Comparison of ENCODE assay signal across 21 cellular contexts in the genomic region with DNA sequence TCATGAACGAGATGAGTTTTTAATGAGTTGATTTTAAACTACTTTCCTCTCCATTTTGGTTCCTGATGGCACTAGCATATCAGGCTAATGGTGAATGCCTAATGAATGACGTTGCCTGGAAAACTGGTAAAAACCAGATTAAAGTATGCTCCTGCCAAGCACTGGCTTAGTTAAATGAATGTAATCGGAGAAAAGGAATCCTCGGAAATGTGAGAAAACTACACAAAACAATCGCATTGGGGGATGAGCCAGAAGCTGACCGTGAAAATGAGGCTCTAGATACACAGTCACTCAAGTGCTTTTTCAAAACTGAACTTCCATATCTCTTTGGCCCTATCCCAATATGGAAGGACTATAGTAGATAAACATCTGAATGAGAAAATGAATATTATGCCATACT.
"Had no signal": no experiment of that assay in that cellular context is flagged by ENCODE, and none has a peak within 500 bp of the region (broad histone marks: within the 10 kb centered on the region; RNA-seq: fewer than 3 reads in every experiment).

No MANE protein-coding gene starts in this region.

- H3K27ac ChIP-seq: esophagus muscularis mucosa, gastroesophageal sphincter, heart left ventricle, left lung, ovary, spleen, thoracic aorta, upper lobe of left lung had no signal

- H3K4me3 Mint-ChIP-seq: activated naive CD4-positive, alpha-beta T cell treated with anti-CD3 and anti-CD28 coated beads for 36 hours; activated T-cell treated with anti-CD3 and anti-CD28 coated beads, Interleukin-2, amount 50 U/mL, for 4 hours; mesothelial cell of epicardium; neural crest cell; stimulated activated memory B cell treated with anti-CD40 and anti-IgM and Interleukin-4, amounts not matched to agents 10 μg/mL and 1 μg/mL and 100 μg/mL, for 72 hours; T-helper 1 cell treated with Interleukin-12 subunit alpha and Interleukin-12 subunit beta and Interleukin-4 antibody, amounts not matched to agents 30 μg/mL and 1 μg/mL, for 36 hours had no signal

- DNase-seq: activated CD4-positive, alpha-beta T cell treated with anti-CD3 and anti-CD28 coated beads, Interleukin-2, amount 50 U/mL, for 1 hour; activated CD8-positive, alpha-beta memory T cell treated with anti-CD3 and anti-CD28 coated beads, Interleukin-2, amount 50 U/mL, for 4 hours; activated naive CD4-positive, alpha-beta T cell treated with anti-CD3 and anti-CD28 coated beads for 36 hours; activated T-cell treated with anti-CD3 and anti-CD28 coated beads, Interleukin-2, amount 50 U/mL, for 4 hours; cerebellar nuclear complex; effector CD4-positive, alpha-beta T cell; heart left ventricle; left lung; ovary; spleen; stimulated activated CD4-positive, alpha-beta T cell treated with anti-CD3 and anti-CD28 coated beads, Interleukin-4, amount 100 ng/mL, for 4 hours had no signal

- H3K36me3 Mint-ChIP-seq: mesothelial cell of epicardium; stimulated activated memory B cell treated with anti-CD40 and anti-IgM and Interleukin-4, amounts not matched to agents 10 μg/mL and 1 μg/mL and 100 μg/mL, for 72 hours had no signal

- H3K27me3 ChIP-seq: esophagus muscularis mucosa, gastroesophageal sphincter, heart left ventricle, left lung, ovary, spleen, upper lobe of left lung had no signal

- H3K27me3 Mint-ChIP-seq: stimulated activated memory B cell treated with anti-CD40 and anti-IgM and Interleukin-4, amounts not matched to agents 10 μg/mL and 1 μg/mL and 100 μg/mL, for 72 hours had no signal

- H3K9me3 Mint-ChIP-seq: activated naive CD4-positive, alpha-beta T cell treated with anti-CD3 and anti-CD28 coated beads for 36 hours; activated T-cell treated with anti-CD3 and anti-CD28 coated beads, Interleukin-2, amount 50 U/mL, for 4 hours; mesothelial cell of epicardium; neural crest cell; stimulated activated memory B cell treated with anti-CD40 and anti-IgM and Interleukin-4, amounts not matched to agents 10 μg/mL and 1 μg/mL and 100 μg/mL, for 72 hours; T-helper 1 cell treated with Interleukin-12 subunit alpha and Interleukin-12 subunit beta and Interleukin-4 antibody, amounts not matched to agents 30 μg/mL and 1 μg/mL, for 36 hours had no signal

- H3K4me1 ChIP-seq: gastroesophageal sphincter, left lung had no signal

- H3K27ac Mint-ChIP-seq: activated naive CD4-positive, alpha-beta T cell treated with anti-CD3 and anti-CD28 coated beads for 36 hours; mesothelial cell of epicardium; stimulated activated memory B cell treated with anti-CD40 and anti-IgM and Interleukin-4, amounts not matched to agents 10 μg/mL and 1 μg/mL and 100 μg/mL, for 72 hours; T-helper 1 cell treated with Interleukin-12 subunit alpha and Interleukin-12 subunit beta and Interleukin-4 antibody, amounts not matched to agents 30 μg/mL and 1 μg/mL, for 36 hours had no signal

- ATAC-seq: activated CD4-positive, CD25-positive, alpha-beta regulatory T cell treated with anti-CD3 and anti-CD28 coated beads, Interleukin-2, amount 50 U/mL, for 24 hours; activated T-cell treated with anti-CD3 and anti-CD28 coated beads, Interleukin-2, amount 50 U/mL, for 4 hours; gastroesophageal sphincter; left lung; sciatic nerve; stimulated activated memory B cell treated with anti-CD40 and anti-IgM and Interleukin-4, amounts not matched to agents 10 μg/mL and 1 μg/mL and 100 μg/mL, for 72 hours had no signal
